ENCODE assay signal across 22 cellular contexts in genomic region chr3:41143421-41144031, GRCh38.
"Had no signal": no experiment of that assay in that cellular context is flagged by ENCODE, and none has a peak within 500 bp of the region (broad histone marks: within the 10 kb centered on the region; RNA-seq: fewer than 3 reads in every experiment).

No MANE protein-coding gene starts in this region.

- H3K9me3 ChIP-seq: colonic mucosa, gastrocnemius medialis, lower lobe of right lung, thyroid gland had no signal

- H3K4me2 ChIP-seq: hepatocyte, neural progenitor cell had no signal

- H3K27me3 ChIP-seq: colonic mucosa, gastrocnemius medialis, heart left ventricle, hepatocyte, neural progenitor cell, sigmoid colon, spleen, thyroid gland had no signal

- ATAC-seq: esophagus mucosa; gastrocnemius medialis; heart left ventricle; left colon; lower lobe of right lung; naive thymus-derived CD4-positive, alpha-beta T cell; stimulated activated naive CD8-positive, alpha-beta T cell treated with anti-CD3 and anti-CD28 coated beads, Interleukin-15, amount 100 ng/mL, for 72 hours had no signal

- H3K4me3 ChIP-seq: colonic mucosa, gastrocnemius medialis, heart left ventricle, hepatocyte, left ventricle myocardium inferior, lower lobe of right lung, neural progenitor cell, sigmoid colon, skin epidermis, spleen, thyroid gland had no signal

- H3K27ac ChIP-seq: colonic mucosa, epithelial cell of prostate, gastrocnemius medialis, heart left ventricle, hepatocyte, left ventricle myocardium inferior, lower lobe of right lung, neural progenitor cell, parathyroid adenoma, sigmoid colon, skin epidermis, spleen, thyroid gland had no signal

- H3K36me3 ChIP-seq: colonic mucosa, gastrocnemius medialis, heart left ventricle, left ventricle myocardium inferior, lower lobe of right lung, neural progenitor cell, sigmoid colon, spleen, thyroid gland had no signal

- H3K9ac ChIP-seq: neural progenitor cell, parathyroid adenoma had no signal

- H2AFZ ChIP-seq: hepatocyte, neural progenitor cell, parathyroid adenoma had no signal

- DNase-seq: colonic mucosa; effector CD8-positive, alpha-beta T cell; endodermal cell; gastrocnemius medialis; heart left ventricle; kidney; left colon; left ventricle myocardium inferior; lower lobe of right lung; midbrain; naive thymus-derived CD4-positive, alpha-beta T cell; sigmoid colon; spleen; stimulated activated naive CD4-positive, alpha-beta T cell; stimulated activated naive CD8-positive, alpha-beta T cell treated with anti-CD3 and anti-CD28 coated beads, Interleukin-15, amount 100 ng/mL, for 72 hours; thyroid gland had no signal

- H3K4me1 ChIP-seq: colonic mucosa, gastrocnemius medialis, lower lobe of right lung, neural progenitor cell, parathyroid adenoma, sigmoid colon, spleen had no signal

- H3K79me2 ChIP-seq: hepatocyte, parathyroid adenoma had no signal
